Comparison of ENCODE assay signal across 1 cellular context in genomic region chr4:95193391-95194224, GRCh38.
TF ChIP-seq lines count a peak whose summit lies in the region.

No MANE protein-coding gene starts in this region.

TF ChIP-seq in GM23338, 12 proteins besides CTCF, POLR2A, EP300 and RAD21 (continued from another document):
- TF ChIP-seq POLR2AphosphoS5 (IDR thresholded peaks at IDR 0.05; ENCODE audit: low read depth) (no peak), ZNF114 (CRISPR knock-in tag; IDR thresholded peaks at IDR 0.05) (no peak), JUNB (IDR thresholded peaks at IDR 0.05; ENCODE audit: unreplicated experiment) (no peak), ZNF331 (CRISPR knock-in tag; IDR thresholded peaks at IDR 0.05; ENCODE audit: low read depth) (no peak), NANOG (IDR thresholded peaks at IDR 0.05; ENCODE audit: borderline replicate concordance) (no peak)
- TF ChIP-seq, protein P1, sequence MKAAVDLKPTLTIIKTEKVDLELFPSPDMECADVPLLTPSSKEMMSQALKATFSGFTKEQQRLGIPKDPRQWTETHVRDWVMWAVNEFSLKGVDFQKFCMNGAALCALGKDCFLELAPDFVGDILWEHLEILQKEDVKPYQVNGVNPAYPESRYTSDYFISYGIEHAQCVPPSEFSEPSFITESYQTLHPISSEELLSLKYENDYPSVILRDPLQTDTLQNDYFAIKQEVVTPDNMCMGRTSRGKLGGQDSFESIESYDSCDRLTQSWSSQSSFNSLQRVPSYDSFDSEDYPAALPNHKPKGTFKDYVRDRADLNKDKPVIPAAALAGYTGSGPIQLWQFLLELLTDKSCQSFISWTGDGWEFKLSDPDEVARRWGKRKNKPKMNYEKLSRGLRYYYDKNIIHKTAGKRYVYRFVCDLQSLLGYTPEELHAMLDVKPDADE (IDR thresholded peaks at IDR 0.05) = no peak
